In the genomic region with DNA sequence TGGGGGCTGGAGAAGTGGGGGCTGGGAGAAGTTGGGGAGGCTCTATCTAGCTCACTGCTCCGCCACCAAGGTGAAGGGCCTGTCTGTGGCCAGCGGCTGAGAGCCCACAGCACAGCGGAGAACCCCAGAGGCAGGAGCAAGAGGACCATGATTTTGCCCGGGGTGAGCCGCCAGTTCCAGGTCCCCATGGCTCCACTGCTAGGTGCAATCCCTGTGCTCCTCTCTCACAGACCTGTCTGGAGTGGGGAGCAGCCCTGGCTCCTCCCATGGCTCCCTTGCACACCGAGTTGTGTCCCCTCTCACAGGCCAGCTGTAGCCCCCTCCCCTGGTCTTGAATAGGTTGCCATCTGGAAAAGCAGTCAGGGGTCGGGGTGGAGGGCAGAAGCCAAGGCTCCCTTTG, we compare ENCODE assay signal across 19 cellular contexts. TPM values are rescaled to one million over a fixed set of nuclear protein-coding genes. Genes with fewer than 3 reads are reported as not detected.
DNase-seq lines count a peak whose midpoint lies in the region; ATAC-seq, FAIRE-seq and TF ChIP-seq lines count a peak whose summit lies in the region.
"Had no signal": no experiment of that assay in that cellular context is flagged by ENCODE, and none has a peak within 500 bp of the region (broad histone marks: within the 10 kb centered on the region; RNA-seq: fewer than 3 reads in every experiment).

No MANE protein-coding gene starts in this region.

- H3K4ac ChIP-seq in neuronal stem cell (ENCODE audit: low read length), result no peak overlapping the region

- peaks cover 69% of the 10 kb centered on the region for H3K79me2 ChIP-seq in DND-41 (ENCODE audit: insufficient read depth, low read length)

- no peak overlapping the region; the same call in 1 of the 2 replicates for H3K9ac ChIP-seq in BLaER1
- H3K9ac ChIP-seq in DND-41 (ENCODE audit: low read depth, low read length), result peak overlapping the region; percentile 94
- peak overlapping the region; percentile 24 for H3K9ac ChIP-seq in neuronal stem cell (ENCODE audit: low read depth, low read length, poor library complexity)

- H2AFZ ChIP-seq in DND-41 (ENCODE audit: low read depth, low read length) (no peak overlapping the region), neuronal stem cell (ENCODE audit: low read length) (no peak overlapping the region)

- H3K36me3 Mint-ChIP-seq in chondrocyte (ENCODE audit: low read depth), result peaks cover 5% of the 10 kb centered on the region
- H3K36me3 Mint-ChIP-seq in activated T-helper 2 cell treated with anti-CD3 and anti-CD28 coated beads, Interferon-gamma antibody, Interleukin-2, Interleukin-4, amounts not matched to agents 10 μg/mL and 5 μg/mL and 100 μg/mL, durations not matched to agents 14 hours and 24 hours and 36 hours (ENCODE audit: low read depth), result no peaks in the 10 kb centered on the region
- H3K36me3 Mint-ChIP-seq: activated naive CD4-positive, alpha-beta T cell treated with anti-CD3 and anti-CD28 coated beads, Interleukin-2, amount 50 U/mL, for 24 hours had no signal

- H4K20me1 ChIP-seq in BLaER1 (no peaks in the 10 kb centered on the region), DND-41 (ENCODE audit: insufficient read depth, low read length) (no peaks in the 10 kb centered on the region)

- H2BK120ac ChIP-seq in neuronal stem cell (ENCODE audit: low read depth, low read length), result peak overlapping the region; percentile 58

- H3K27ac ChIP-seq in BLaER1, result peak overlapping the region; percentile 99
- H3K27ac ChIP-seq in DND-41 (ENCODE audit: low read length), result peak overlapping the region; percentile 100
- no peak overlapping the region for H3K27ac ChIP-seq in neuronal stem cell (replicated peaks; ENCODE audit: low read length)
- H3K27ac ChIP-seq: ascending aorta, foreskin keratinocyte had no signal

- WGBS in neuronal stem cell (ENCODE audit: extremely low coverage in 2 of 2, insufficient read length in 2 of 2, insufficient replicate concordance in 1 of 2), 2 donors, result no CpG with 5 or more reads among the region's 7 CpGs

- peak overlapping the region; percentile 98 for H3K4me2 ChIP-seq in BLaER1
- H3K4me2 ChIP-seq in DND-41 (ENCODE audit: insufficient read depth, low read length), result peak overlapping the region; percentile 63
- no peak overlapping the region for H3K4me2 ChIP-seq in neuronal stem cell (ENCODE audit: insufficient read depth, low read length, poor library complexity, severe bottlenecking)

- no peak for TF ChIP-seq POLR2A in H54 (IDR thresholded peaks at IDR 0.05; ENCODE audit: low read depth, low read length)

- H3K14ac ChIP-seq in neuronal stem cell (ENCODE audit: low read length), result no peak overlapping the region

- no peaks in the 10 kb centered on the region for H3K79me1 ChIP-seq in neuronal stem cell (ENCODE audit: low read depth, low read length)

- no peak overlapping the region for H3K23ac ChIP-seq in neuronal stem cell (ENCODE audit: low read depth, low read length, poor library complexity)

- H3K27me3 ChIP-seq in BLaER1 (no peaks in the 10 kb centered on the region), DND-41 (ENCODE audit: insufficient read depth, low read length, poor library complexity) (no peaks in the 10 kb centered on the region), neuronal stem cell (ENCODE audit: control insufficient read depth in 3 of 3, insufficient read depth in 3 of 3, low read depth in 1 of 3, low read length in 3 of 3) (peaks cover 0 to 12% (median 0%) of the 10 kb centered on the region in 3 experiments)
- H3K27me3 ChIP-seq: ascending aorta had no signal

- H2BK12ac ChIP-seq in neuronal stem cell (ENCODE audit: low read length), result no peak overlapping the region

- peak; percentile 3 for ATAC-seq in DND-41 (ENCODE audit: insufficient read depth, low read depth)
- ATAC-seq in HG03460 (IDR thresholded peaks at IDR 0.05; ENCODE audit: unreplicated experiment), result no peak
- ATAC-seq: activated CD8-positive, alpha-beta T cell treated with anti-CD3 and anti-CD28 coated beads for 36 hours; foreskin keratinocyte had no signal

- intact Hi-C loops in activated T-helper 2 cell treated with anti-CD3 and anti-CD28 coated beads, Interferon-gamma antibody, Interleukin-2, Interleukin-4, amounts not matched to agents 10 μg/mL and 5 μg/mL and 100 μg/mL, durations not matched to agents 14 hours and 24 hours and 36 hours (cut with micrococcal nuclease), result no loop called here

- H3K36me3 ChIP-seq in BLaER1, result no peaks in the 10 kb centered on the region
- H3K36me3 ChIP-seq in DND-41 (ENCODE audit: insufficient read depth, low read length), result peaks cover 8% of the 10 kb centered on the region; the same call in 1 of the 2 replicates
- H3K36me3 ChIP-seq in neuronal stem cell (replicated peaks in 1 of 2; ENCODE audit: control insufficient read depth in 2 of 2, insufficient read depth in 2 of 2, low read length in 2 of 2), result no peaks in the 10 kb centered on the region
- H3K36me3 ChIP-seq: ascending aorta had no signal

- no peak overlapping the region for H4K8ac ChIP-seq in neuronal stem cell (ENCODE audit: low read depth, low read length)

- H3K4me1 ChIP-seq in BLaER1 (peaks cover 77% of the 10 kb centered on the region), DND-41 (ENCODE audit: insufficient read depth, low read length) (peaks cover 84% of the 10 kb centered on the region), neuronal stem cell (ENCODE audit: control insufficient read depth in 2 of 2, insufficient read depth in 1 of 2, low read depth in 1 of 2, low read length in 2 of 2) (peaks cover 14 to 18% of the 10 kb centered on the region in 2 donors)
- H3K4me1 ChIP-seq: foreskin keratinocyte had no signal

- TF ChIP-seq CTCF in DND-41 (IDR thresholded peaks at IDR 0.05; ENCODE audit: borderline replicate concordance, extremely low read depth, low read length, poor library complexity, severe bottlenecking) (no peak), chondrocyte (IDR thresholded peaks at IDR 0.05) (no peak)

- DNase-seq in DND-41 (peak; percentile 79), chondrocyte (ENCODE audit: low spot score) (peak; percentile 58), neuronal stem cell (ENCODE audit: low spot score) (no peak), H54 (ENCODE audit: insufficient read length, low spot score) (no peak)
- no peak for DNase-seq in activated T-helper 2 cell treated with anti-CD3 and anti-CD28 coated beads, Interferon-gamma antibody, Interleukin-2, Interleukin-4, amounts not matched to agents 10 μg/mL and 5 μg/mL and 100 μg/mL, durations not matched to agents 14 hours and 24 hours and 36 hours (ENCODE audit: low spot score)
- DNase-seq: activated CD8-positive, alpha-beta T cell treated with anti-CD3 and anti-CD28 coated beads for 36 hours; activated T-cell treated with anti-CD3 and anti-CD28 coated beads, Interleukin-2, amount 50 U/mL, for 1 hour; DMS79; erythroblast; foreskin keratinocyte; H7; NCI-H748 treated with DMSO at 0.1 percent for 48 hours; OCI-M1; SHP77 had no signal

- H2BK5ac ChIP-seq in neuronal stem cell (ENCODE audit: low read length), result no peak overlapping the region

- no peak for FAIRE-seq in H54 (lab: Jason Lieb, UNC)

- H3K4me1 Mint-ChIP-seq in chondrocyte (ENCODE audit: low read depth), result peaks cover 17% of the 10 kb centered on the region
- peaks cover 56% of the 10 kb centered on the region for H3K4me1 Mint-ChIP-seq in activated T-helper 2 cell treated with anti-CD3 and anti-CD28 coated beads, Interferon-gamma antibody, Interleukin-2, Interleukin-4, amounts not matched to agents 10 μg/mL and 5 μg/mL and 100 μg/mL, durations not matched to agents 14 hours and 24 hours and 36 hours (ENCODE audit: low read depth)

- H2BK15ac ChIP-seq in neuronal stem cell (ENCODE audit: low read length), result peak overlapping the region; percentile 50

- no peaks in the 10 kb centered on the region for H3K9me3 Mint-ChIP-seq in chondrocyte (ENCODE audit: low read depth)
- no peaks in the 10 kb centered on the region for H3K9me3 Mint-ChIP-seq in activated T-helper 2 cell treated with anti-CD3 and anti-CD28 coated beads, Interferon-gamma antibody, Interleukin-2, Interleukin-4, amounts not matched to agents 10 μg/mL and 5 μg/mL and 100 μg/mL, durations not matched to agents 14 hours and 24 hours and 36 hours
- H3K9me3 Mint-ChIP-seq: activated CD8-positive, alpha-beta T cell treated with anti-CD3 and anti-CD28 coated beads for 36 hours; activated naive CD4-positive, alpha-beta T cell treated with anti-CD3 and anti-CD28 coated beads, Interleukin-2, amount 50 U/mL, for 24 hours; central memory CD8-positive, alpha-beta T cell had no signal

- H3K9me3 ChIP-seq in BLaER1 (no peaks in the 10 kb centered on the region), DND-41 (ENCODE audit: insufficient read depth, low read length, severe bottlenecking) (no peaks in the 10 kb centered on the region), neuronal stem cell (replicated peaks in 1 of 2; ENCODE audit: control insufficient read depth in 2 of 2, insufficient read depth in 1 of 2, low read depth in 1 of 2, low read length in 2 of 2) (no peaks in the 10 kb centered on the region)
- H3K9me3 ChIP-seq: ascending aorta had no signal

- peaks cover 18% of the 10 kb centered on the region for H3K27me3 Mint-ChIP-seq in chondrocyte (ENCODE audit: low read depth)
- H3K27me3 Mint-ChIP-seq in activated T-helper 2 cell treated with anti-CD3 and anti-CD28 coated beads, Interferon-gamma antibody, Interleukin-2, Interleukin-4, amounts not matched to agents 10 μg/mL and 5 μg/mL and 100 μg/mL, durations not matched to agents 14 hours and 24 hours and 36 hours (ENCODE audit: low read depth), result no peaks in the 10 kb centered on the region
- H3K27me3 Mint-ChIP-seq: activated CD8-positive, alpha-beta T cell treated with anti-CD3 and anti-CD28 coated beads for 36 hours; activated naive CD4-positive, alpha-beta T cell treated with anti-CD3 and anti-CD28 coated beads, Interleukin-2, amount 50 U/mL, for 24 hours; central memory CD8-positive, alpha-beta T cell had no signal

- no peak overlapping the region for H3K4me3 Mint-ChIP-seq in chondrocyte (ENCODE audit: unreplicated experiment)
- no peak overlapping the region for H3K4me3 Mint-ChIP-seq in activated T-helper 2 cell treated with anti-CD3 and anti-CD28 coated beads, Interferon-gamma antibody, Interleukin-2, Interleukin-4, amounts not matched to agents 10 μg/mL and 5 μg/mL and 100 μg/mL, durations not matched to agents 14 hours and 24 hours and 36 hours (ENCODE audit: low read depth)
- H3K4me3 Mint-ChIP-seq: activated CD8-positive, alpha-beta T cell treated with anti-CD3 and anti-CD28 coated beads for 36 hours; central memory CD8-positive, alpha-beta T cell had no signal

- peak overlapping the region; percentile 87 for H3K18ac ChIP-seq in neuronal stem cell (ENCODE audit: low read length)

- peak overlapping the region; percentile 93 for H2AK5ac ChIP-seq in neuronal stem cell (ENCODE audit: low read depth, low read length)

- H3K4me3 ChIP-seq in BLaER1 (no peak overlapping the region), DND-41 (ENCODE audit: low read depth in 1 of 2, low read length in 2 of 2) (peak overlapping the region in 1 of 2 experiments; percentile 63; a peak in 2 of 4 replicates), neuronal stem cell (ENCODE audit: low read length in 2 of 2) (no peak overlapping the region)
- H3K4me3 ChIP-seq: ascending aorta had no signal

- H4K91ac ChIP-seq in neuronal stem cell (ENCODE audit: low read depth, low read length, poor library complexity), result no peak overlapping the region

- no peak overlapping the region for H3K27ac Mint-ChIP-seq in chondrocyte (ENCODE audit: unreplicated experiment)
- H3K27ac Mint-ChIP-seq in activated T-helper 2 cell treated with anti-CD3 and anti-CD28 coated beads, Interferon-gamma antibody, Interleukin-2, Interleukin-4, amounts not matched to agents 10 μg/mL and 5 μg/mL and 100 μg/mL, durations not matched to agents 14 hours and 24 hours and 36 hours, result no peak overlapping the region

RNA-seq across cellular contexts. Expression of a gene that starts 4.6 kb away (rescaled TPM):
- total RNA-seq in chondrocyte, result 0.38 to 0.50 TPM in 2 of 3 replicates, not detected in the other
- 2.1 TPM for polyA plus RNA-seq in neuronal stem cell (2013, experiment 1 of 2)
- 2.0 TPM for polyA plus RNA-seq in neuronal stem cell (2013, experiment 2 of 2)
- total RNA-seq in activated T-helper 2 cell treated with anti-CD3 and anti-CD28 coated beads, Interferon-gamma antibody, Interleukin-2, Interleukin-4, amounts not matched to agents 10 μg/mL and 5 μg/mL and 100 μg/mL, durations not matched to agents 14 hours and 24 hours and 36 hours, result 51.4 and 53.2 TPM in 2 replicates

Comparison
In these comparisons a context has a peak if more than half of its experiments do, and no peak if none do; other contexts are left out.
1. DNase-seq: peak in DND-41 (single experiment) and chondrocyte (single experiment); none in neuronal stem cell (single experiment), activated T-helper 2 cell treated with anti-CD3 and anti-CD28 coated beads, Interferon-gamma antibody, Interleukin-2, Interleukin-4, amounts not matched to agents 10 μg/mL and 5 μg/mL and 100 μg/mL, durations not matched to agents 14 hours and 24 hours and 36 hours (single experiment) and H54 (single experiment).
2. RNA of a gene that starts 4.6 kb away (total RNA-seq): 51.4 to 53.2 TPM in activated T-helper 2 cell treated with anti-CD3 and anti-CD28 coated beads, Interferon-gamma antibody, Interleukin-2, Interleukin-4, amounts not matched to agents 10 μg/mL and 5 μg/mL and 100 μg/mL, durations not matched to agents 14 hours and 24 hours and 36 hours; 0.38 to 0.50 TPM in chondrocyte; every median in the first group is over 10 times any median in the second.